Comparison of ENCODE assay signal across 18 cellular contexts in genomic region chr2:238345286-238345968, GRCh38.
"Had no signal": no experiment of that assay in that cellular context is flagged by ENCODE, and none has a peak within 500 bp of the region (broad histone marks: within the 10 kb centered on the region; RNA-seq: fewer than 3 reads in every experiment).

No MANE protein-coding gene starts in this region.

- H3K27ac ChIP-seq: breast epithelium, dorsolateral prefrontal cortex, gastroesophageal sphincter, left lung, sigmoid colon, spleen, stomach, testis, upper lobe of left lung had no signal

- H3K36me3 ChIP-seq: breast epithelium had no signal

- H3K9me3 ChIP-seq: breast epithelium, gastroesophageal sphincter, left lung, sigmoid colon, spleen, stomach, testis, upper lobe of left lung had no signal

- H3K4me3 ChIP-seq: breast epithelium, dorsolateral prefrontal cortex, gastroesophageal sphincter, left lung, sigmoid colon, spleen, stomach, testis, upper lobe of left lung had no signal

- H3K27me3 ChIP-seq: breast epithelium, dorsolateral prefrontal cortex, gastroesophageal sphincter, left lung, sigmoid colon, spleen, stomach, testis, upper lobe of left lung had no signal

- FAIRE-seq: endometrium, keratinocyte had no signal

- DNase-seq: activated CD4-positive, alpha-beta T cell treated with anti-CD3 and anti-CD28 coated beads, Interleukin-2, amount 50 U/mL, for 1 hour; activated CD4-positive, CD25-positive, alpha-beta regulatory T cell; activated CD8-positive, alpha-beta memory T cell treated with anti-CD3 and anti-CD28 coated beads for 24 hours; activated naive CD4-positive, alpha-beta T cell; aorta; dorsolateral prefrontal cortex; mesenchymal stem cell; nephron progenitor cell; sigmoid colon; spleen; stomach; testis; upper lobe of left lung had no signal

- H3K4me1 ChIP-seq: breast epithelium, gastroesophageal sphincter, left lung, sigmoid colon, spleen, testis, upper lobe of left lung had no signal
